Comparison of ENCODE assay signal across 1 cellular context in the genomic region with DNA sequence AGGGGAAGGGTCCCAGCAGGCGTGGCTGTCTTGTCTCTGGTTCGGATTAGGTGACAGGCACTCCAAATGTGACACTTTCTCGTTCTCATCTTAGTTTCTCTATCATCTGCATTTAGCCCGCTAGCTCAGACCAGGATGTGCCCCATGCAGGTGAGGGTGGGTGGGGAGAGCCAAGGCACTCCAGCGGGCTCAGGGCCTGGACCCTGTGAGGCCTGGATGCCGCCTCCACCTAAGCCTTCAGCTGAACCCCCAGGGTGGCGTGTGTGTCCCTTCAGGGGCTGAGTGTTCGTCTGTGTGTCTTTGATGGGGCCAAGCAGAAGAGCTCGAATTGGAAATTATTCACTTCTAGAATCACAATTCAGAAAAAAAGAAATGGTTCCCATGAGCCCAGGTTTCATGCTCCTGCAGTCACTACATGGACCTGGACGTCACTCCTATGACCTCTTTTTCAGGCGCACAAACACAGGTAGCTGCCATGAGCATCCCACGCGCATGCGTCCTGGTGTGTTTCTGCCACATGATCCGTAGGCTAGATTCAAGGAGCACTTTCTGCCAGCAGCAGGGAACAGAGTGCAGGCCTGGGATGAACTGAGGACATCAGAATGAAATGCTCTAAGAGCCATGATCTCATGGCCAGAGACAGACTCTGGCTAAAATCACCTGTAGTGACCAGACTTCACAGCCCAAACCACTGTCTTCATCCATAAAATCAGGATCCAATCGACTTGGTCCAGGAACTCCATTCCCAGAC.
TF ChIP-seq lines count a peak whose summit lies in the region.

No MANE protein-coding gene starts in this region.

TF ChIP-seq in IMR-90, 13 proteins besides CTCF, POLR2A, EP300 and RAD21:
- no peak for TF ChIP-seq USF2 (IDR thresholded peaks at IDR 0.05; ENCODE audit: low read depth, low read length)
- TF ChIP-seq CHD1 (IDR thresholded peaks at IDR 0.05; ENCODE audit: low read depth, low read length) = no peak
- TF ChIP-seq CEBPB (IDR thresholded peaks at IDR 0.05; ENCODE audit: low read depth, low read length) = no peak
- no peak for TF ChIP-seq FOS (IDR thresholded peaks at IDR 0.05; ENCODE audit: low read depth, low read length)
- TF ChIP-seq NFE2L2 (IDR thresholded peaks at IDR 0.05; ENCODE audit: low read depth, low read length) = no peak
- no peak for TF ChIP-seq MXI1 (IDR thresholded peaks at IDR 0.05; ENCODE audit: borderline replicate concordance, low read depth, low read length)
- no peak for TF ChIP-seq BHLHE40 (IDR thresholded peaks at IDR 0.05; ENCODE audit: low read depth, low read length)
- no peak for TF ChIP-seq RCOR1 (IDR thresholded peaks at IDR 0.05; ENCODE audit: insufficient replicate concordance, low read length)
- no peak for TF ChIP-seq MAZ (IDR thresholded peaks at IDR 0.05; ENCODE audit: borderline replicate concordance, low read depth, low read length)
- no peak for TF ChIP-seq SMC3 (IDR thresholded peaks at IDR 0.05; ENCODE audit: low read depth, low read length)
